ENCODE assay signal across 18 cellular contexts in genomic region chr2:217877866-217878265, GRCh38.
A peak's percentile ranks its signal among the peaks of the same experiment; 100 is the strongest.
DNase-seq lines count a peak whose midpoint lies in the region; ATAC-seq and TF ChIP-seq lines count a peak whose summit lies in the region.
"Had no signal": no experiment of that assay in that cellular context is flagged by ENCODE, and none has a peak within 500 bp of the region (broad histone marks: within the 10 kb centered on the region; RNA-seq: fewer than 3 reads in every experiment).

No MANE protein-coding gene starts in this region.

- H2BK12ac ChIP-seq in neuronal stem cell (ENCODE audit: low read length), result peak overlapping the region; percentile 19

- TF ChIP-seq CTCF in IMR-90 (conservative IDR thresholded peaks at IDR 0.05; ENCODE audit: low read depth, low read length) (no peak), heart right ventricle (IDR thresholded peaks at IDR 0.05) (no peak), transverse colon (IDR thresholded peaks at IDR 0.05) (no peak)

- H3K14ac ChIP-seq in IMR-90 (replicated peaks; ENCODE audit: low read depth, low read length) (no peak overlapping the region), neuronal stem cell (ENCODE audit: low read length) (peak overlapping the region; percentile 59)

- CTCF ChIA-PET in IMR-90 (lab: Yijun Ruan, JAX), result interaction anchor here (1.4 kb wide), 1 partner anchor 88 kb away, joined by 4 read pairs; no protein-coding TSS in a partner anchor

- H3K9ac ChIP-seq in IMR-90 (ENCODE audit: low read depth, low read length), result no peak overlapping the region
- H3K9ac ChIP-seq in neuronal stem cell (ENCODE audit: low read depth, low read length, poor library complexity), result no peak overlapping the region
- H3K9ac ChIP-seq: BLaER1 treated with 17β-estradiol and CSF1 and Interleukin-3, amounts not matched to agents 10 nM and 100 nM; GM23248 had no signal

- no peak for TF ChIP-seq RAD21 in IMR-90 (IDR thresholded peaks at IDR 0.05; ENCODE audit: low read length)

- no peak overlapping the region for H2BK20ac ChIP-seq in IMR-90 (ENCODE audit: low read depth, low read length)

- peaks cover 57% of the 10 kb centered on the region for H3K36me3 ChIP-seq in IMR-90 (ENCODE audit: control insufficient read depth, insufficient read depth, low read length)
- H3K36me3 ChIP-seq in heart right ventricle, result peaks cover 0 to 99% (median 85%) of the 10 kb centered on the region in 9 donors
- H3K36me3 ChIP-seq in neuronal stem cell (replicated peaks in 1 of 2; ENCODE audit: control insufficient read depth in 2 of 2, insufficient read depth in 2 of 2, low read length in 2 of 2), result no peaks in the 10 kb centered on the region
- H3K36me3 ChIP-seq in transverse colon, result no peaks in the 10 kb centered on the region

- H4K91ac ChIP-seq in IMR-90 (ENCODE audit: insufficient read depth, low read depth, low read length), result no peak overlapping the region
- H4K91ac ChIP-seq in neuronal stem cell (ENCODE audit: low read depth, low read length, poor library complexity), result no peak overlapping the region

- H2AK9ac ChIP-seq in IMR-90 (replicated peaks; ENCODE audit: low read depth, low read length, poor library complexity), result peak overlapping the region; percentile 51

- no peak overlapping the region for H3K23ac ChIP-seq in IMR-90 (ENCODE audit: low read depth, low read length)
- no peak overlapping the region for H3K23ac ChIP-seq in neuronal stem cell (ENCODE audit: low read depth, low read length, poor library complexity)

- H2AFZ ChIP-seq in IMR-90 (replicated peaks; ENCODE audit: low read length, poor library complexity) (no peak overlapping the region), neuronal stem cell (ENCODE audit: low read length) (no peak overlapping the region)
- H2AFZ ChIP-seq: GM23248 had no signal

- no peaks in the 10 kb centered on the region for H3K27me3 ChIP-seq in IMR-90 (ENCODE audit: control insufficient read depth, insufficient read depth, low read length)
- H3K27me3 ChIP-seq in heart right ventricle, result no peaks in the 10 kb centered on the region
- no peaks in the 10 kb centered on the region for H3K27me3 ChIP-seq in neuronal stem cell (ENCODE audit: control insufficient read depth in 3 of 3, insufficient read depth in 3 of 3, low read depth in 1 of 3, low read length in 3 of 3)
- no peaks in the 10 kb centered on the region for H3K27me3 ChIP-seq in transverse colon
- H3K27me3 ChIP-seq: BLaER1 treated with 17β-estradiol and CSF1 and Interleukin-3, amounts not matched to agents 10 nM and 100 nM had no signal

- H3K9me1 ChIP-seq in IMR-90 (ENCODE audit: insufficient read depth, low read length), result peaks cover 3% of the 10 kb centered on the region

- dilution Hi-C loops in IMR-90 (cut with HindIII; ENCODE audit: low sequenced_read_pairs, unreplicated experiment), result no loop called here

- H3K56ac ChIP-seq in IMR-90 (ENCODE audit: extremely low read depth, insufficient read depth, low read length), result no peak overlapping the region

- H3K79me1 ChIP-seq in IMR-90 (ENCODE audit: low read depth in 1 of 2, low read length in 2 of 2) (peaks cover 18 to 37% of the 10 kb centered on the region in 2 experiments; a peak in 3 of 4 replicates), neuronal stem cell (ENCODE audit: low read depth, low read length) (no peaks in the 10 kb centered on the region)

- H3K4me1 ChIP-seq in IMR-90 (ENCODE audit: control insufficient read depth, insufficient read depth, low read length) (peaks cover 8% of the 10 kb centered on the region), heart right ventricle (peaks cover 0 to 83% (median 60%) of the 10 kb centered on the region in 9 donors), neuronal stem cell (ENCODE audit: control insufficient read depth in 2 of 2, insufficient read depth in 1 of 2, low read depth in 1 of 2, low read length in 2 of 2) (peaks cover 0 to 12% of the 10 kb centered on the region in 2 donors), transverse colon (peaks cover 0 to 19% (median 9%) of the 10 kb centered on the region in 4 donors)
- H3K4me1 ChIP-seq: A549 had no signal

- no peak for TF ChIP-seq POLR2A in IMR-90 (IDR thresholded peaks at IDR 0.05; ENCODE audit: low read depth, low read length)
- TF ChIP-seq POLR2A in transverse colon (IDR thresholded peaks at IDR 0.05), result no peak

- H3K27ac ChIP-seq in IMR-90 (ENCODE audit: insufficient read depth, low read length) (no peak overlapping the region), heart right ventricle (peak overlapping the region in 7 of 10 donors; percentile 13 to 73 (median 48)), neuronal stem cell (replicated peaks; ENCODE audit: low read length) (no peak overlapping the region), transverse colon (peak overlapping the region; percentile 2 to 81 (median 21))
- H3K27ac ChIP-seq: A549; BLaER1 treated with 17β-estradiol and CSF1 and Interleukin-3, amounts not matched to agents 10 nM and 100 nM had no signal

- H2AK5ac ChIP-seq in IMR-90 (ENCODE audit: low read depth, low read length) (no peak overlapping the region), neuronal stem cell (ENCODE audit: low read depth, low read length) (peak overlapping the region; percentile 35)

- H3K4me2 ChIP-seq in IMR-90 (ENCODE audit: low read depth, low read length) (no peak overlapping the region), neuronal stem cell (ENCODE audit: insufficient read depth, low read length, poor library complexity, severe bottlenecking) (no peak overlapping the region)
- H3K4me2 ChIP-seq: A549; BLaER1 treated with 17β-estradiol and CSF1 and Interleukin-3, amounts not matched to agents 10 nM and 100 nM had no signal

- no peak for DNase-seq in IMR-90
- no peak for DNase-seq in heart right ventricle
- DNase-seq in neuronal stem cell (ENCODE audit: low spot score), result no peak
- no peak for DNase-seq in transverse colon
- no peak for DNase-seq in NCI-H146 (lab: John Stamatoyannopoulos, UW)
- DNase-seq in inferior parietal cortex (ENCODE audit: extremely low spot score), result no peak
- DNase-seq: CD8-positive, alpha-beta memory T cell; DMS79; GM23248; MV-4-11; NCI-H1417; NCI-H1930; NCI-H69 had no signal

- H4K20me1 ChIP-seq in IMR-90 (ENCODE audit: insufficient read depth, low read length), result peaks cover 14% of the 10 kb centered on the region

- H3K9me3 ChIP-seq in IMR-90 (ENCODE audit: control insufficient read depth, insufficient read depth, low read length), result no peaks in the 10 kb centered on the region
- H3K9me3 ChIP-seq in heart right ventricle, result no peaks in the 10 kb centered on the region
- H3K9me3 ChIP-seq in neuronal stem cell (replicated peaks in 1 of 2; ENCODE audit: control insufficient read depth in 2 of 2, insufficient read depth in 1 of 2, low read depth in 1 of 2, low read length in 2 of 2), result no peaks in the 10 kb centered on the region
- no peaks in the 10 kb centered on the region for H3K9me3 ChIP-seq in transverse colon
- H3K9me3 ChIP-seq: A549; BLaER1 treated with 17β-estradiol and CSF1 and Interleukin-3, amounts not matched to agents 10 nM and 100 nM had no signal

- in situ Hi-C loops in IMR-90 (cut with MboI; ENCODE audit: low sequenced_read_pairs) (no loop called here), transverse colon (cut with MboI; ENCODE audit: low pct_ligation_motif_present in 1 of 4, low pct_unique_long_range_greater_than_20kb in 1 of 4, low sequenced_read_pairs in 3 of 4) (no loop called here)

- no TSS peak for BruUV-seq in IMR-90 (replicated peaks; lab: Mats Ljungman, UMichigan)

- WGBS in IMR-90 (ENCODE audit: extremely low coverage in 2 of 2, insufficient read length in 1 of 2), 2 experiments, result 80% methylated on average over 1 of the region's 8 CpGs; no CpG with 5 or more reads in 1 of the 2 experiments
- 52 to 63% methylated on average over 8 of the region's 8 CpGs for WGBS in heart right ventricle, 2 donors
- whole genome bisulfite sequencing in neuronal stem cell (ENCODE audit: extremely low coverage in 2 of 2, insufficient read length in 2 of 2, insufficient replicate concordance in 1 of 2), 2 donors, result no CpG with 5 or more reads among the region's 8 CpGs
- 81% methylated on average over 8 of the region's 8 CpGs; no CpG with 5 or more reads in 1 of the 2 donors for WGBS in transverse colon (ENCODE audit: low coverage in 1 of 2), 2 donors

- H4K8ac ChIP-seq in IMR-90 (ENCODE audit: low read depth in 2 of 2, low read length in 2 of 2) (no peak overlapping the region), neuronal stem cell (ENCODE audit: low read depth, low read length) (no peak overlapping the region)

- no peak overlapping the region for H2BK15ac ChIP-seq in IMR-90 (ENCODE audit: low read depth, low read length)
- H2BK15ac ChIP-seq in neuronal stem cell (ENCODE audit: low read length), result no peak overlapping the region

- intact Hi-C loops in IMR-90 (cut with micrococcal nuclease), result no loop called here
- intact Hi-C loops in heart right ventricle (cut with DNase I), result loop anchor here in 2 of 10 donors (5.0 to 10.0 kb wide), 2 partner anchors 53 to 71 kb away; no protein-coding TSS in a partner anchor
- intact Hi-C loops in transverse colon (cut with DNase I; ENCODE audit: low total_unique reads), result loop anchor here (5.0 kb wide), 1 partner anchor 91 kb away; no protein-coding TSS in a partner anchor

- H2BK120ac ChIP-seq in IMR-90 (ENCODE audit: low read depth, low read length) (no peak overlapping the region), neuronal stem cell (ENCODE audit: low read depth, low read length) (no peak overlapping the region)

- TF ChIP-seq EP300 in transverse colon (IDR thresholded peaks at IDR 0.05; ENCODE audit: low read depth), result no peak

- no peak for ATAC-seq in IMR-90 (ENCODE audit: low read depth)
- ATAC-seq in heart right ventricle, result peak in 7 of 8 donors; percentile 4 to 46 (median 9)
- no peak for ATAC-seq in GM21723 (IDR thresholded peaks at IDR 0.05; ENCODE audit: unreplicated experiment)
- ATAC-seq: HCT116, K562 had no signal

- H3K4me3 ChIP-seq in IMR-90 (ENCODE audit: insufficient read depth, low read depth, low read length) (no peak overlapping the region), heart right ventricle (no peak overlapping the region), neuronal stem cell (ENCODE audit: low read length in 2 of 2) (peak overlapping the region in 1 of 2 donors; percentile 36), transverse colon (no peak overlapping the region)
- H3K4me3 ChIP-seq: A549; BLaER1 treated with 17β-estradiol and CSF1 and Interleukin-3, amounts not matched to agents 10 nM and 100 nM; GM23248; K562 had no signal

- H3K18ac ChIP-seq in IMR-90 (ENCODE audit: low read depth, low read length) (no peak overlapping the region), neuronal stem cell (ENCODE audit: low read length) (peak overlapping the region; percentile 61)

- H2BK5ac ChIP-seq in IMR-90 (ENCODE audit: low read depth, low read length, poor library complexity, severe bottlenecking) (no peak overlapping the region), neuronal stem cell (ENCODE audit: low read length) (no peak overlapping the region)

- H4K5ac ChIP-seq in IMR-90 (ENCODE audit: low read depth, low read length), result no peak overlapping the region

- POLR2A ChIA-PET in IMR-90 (lab: Charles Lee; ENCODE audit: unreplicated experiment), result no interaction called here

- H3K4ac ChIP-seq in IMR-90 (ENCODE audit: low read depth, low read length) (no peak overlapping the region), neuronal stem cell (ENCODE audit: low read length) (no peak overlapping the region)

Comparison
In these comparisons a context has a peak if more than half of its experiments do, and no peak if none do; other contexts are left out.
1. ATAC-seq: peak in heart right ventricle (7 of 8); none in IMR-90 (single experiment) and GM21723 (single experiment).
2. H3K27ac ChIP-seq: peak in heart right ventricle (7 of 10) and transverse colon (4 of 4); none in IMR-90 (single experiment) and neuronal stem cell (single experiment).